8 cellular contexts compared by ENCODE assay signal in the genomic region with DNA sequence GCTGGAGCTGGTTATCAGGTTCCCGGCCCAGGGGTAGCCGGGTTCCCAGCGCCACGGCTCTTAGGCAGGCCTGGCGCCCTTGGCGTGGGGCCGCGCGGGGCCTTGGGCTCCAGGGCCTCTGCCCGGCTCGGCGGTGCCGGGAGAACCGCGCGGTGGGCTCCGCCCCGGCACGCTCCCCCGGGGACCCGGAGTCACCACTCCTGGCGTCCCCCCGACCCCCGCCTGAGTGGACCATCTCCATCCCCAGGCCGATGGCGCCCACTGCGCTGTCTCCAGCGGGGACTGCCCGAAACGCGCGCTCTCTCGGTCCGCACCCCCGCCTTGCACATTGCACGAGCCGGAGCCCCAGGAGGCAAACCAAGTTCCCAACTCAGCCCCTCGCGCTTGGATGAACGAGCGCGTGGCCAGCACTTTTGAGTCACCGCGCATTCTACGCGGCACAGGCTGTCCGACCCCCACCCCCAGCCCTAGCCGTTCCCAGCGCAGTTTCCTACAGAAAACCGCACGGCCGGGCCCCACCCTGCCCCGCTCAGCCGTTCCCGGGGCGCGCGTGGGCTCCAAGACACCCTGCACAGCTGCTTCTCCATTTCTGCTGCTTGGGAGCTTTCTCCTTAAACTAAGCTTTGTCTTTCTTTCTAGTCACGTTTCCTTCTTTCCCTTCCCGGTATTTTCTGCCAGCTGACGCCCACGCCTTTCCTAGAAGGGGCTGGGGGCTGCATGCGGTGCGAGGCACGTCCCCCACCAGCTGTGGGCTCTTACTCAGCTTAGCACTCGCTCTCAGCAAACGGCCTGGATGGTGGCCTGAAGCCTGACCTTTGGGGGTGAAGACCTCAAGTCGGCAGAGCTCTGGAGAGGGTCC. TPM values are rescaled to one million over a fixed set of nuclear protein-coding genes. Genes with fewer than 3 reads are reported as not detected.
DNase-seq lines count a peak whose midpoint lies in the region; ATAC-seq and TF ChIP-seq lines count a peak whose summit lies in the region.

No MANE protein-coding gene starts in this region.

- H3K27me3 ChIP-seq in adrenal gland (no peaks in the 10 kb centered on the region), smooth muscle cell (ENCODE audit: low read depth) (no peaks in the 10 kb centered on the region)

- H3K4me3 ChIP-seq in adrenal gland: peak overlapping the region in 3 of 4 donors; percentile 60 to 97 (median 85)
- peak overlapping the region; percentile 79 for H3K4me3 ChIP-seq in iPS-18c (ENCODE audit: insufficient read depth, low read depth, low read length)
- peak overlapping the region; percentile 91 for H3K4me3 ChIP-seq in smooth muscle cell

- TF ChIP-seq CTCF in adrenal gland (IDR thresholded peaks at IDR 0.05): no peak
- no peak for TF ChIP-seq CTCF in smooth muscle cell (IDR thresholded peaks at IDR 0.05; ENCODE audit: borderline replicate concordance, insufficient read depth, poor library complexity, severe bottlenecking)

- peak overlapping the region; percentile 93 for H3K4me2 ChIP-seq in smooth muscle cell

- intact Hi-C loops in adrenal gland (cut with DNase I): no loop called here

- peak overlapping the region; percentile 74 to 97 (median 79) for H3K27ac ChIP-seq in adrenal gland
- H3K27ac ChIP-seq in smooth muscle cell (ENCODE audit: low read depth): no peak overlapping the region

- H3K36me3 ChIP-seq in adrenal gland (replicated peaks in 1 of 2) (no peaks in the 10 kb centered on the region), smooth muscle cell (ENCODE audit: low read depth) (no peaks in the 10 kb centered on the region)

- H4K20me1 ChIP-seq in smooth muscle cell (ENCODE audit: low read depth): no peaks in the 10 kb centered on the region

- TF ChIP-seq POLR2A in adrenal gland (IDR thresholded peaks at IDR 0.05): peak; percentile 20 to 49

- peak; percentile 68 for DNase-seq in NCI-H748 (lab: John Stamatoyannopoulos, UW; ENCODE audit: unreplicated experiment)
- no peak for DNase-seq in NCI-H748 treated with DMSO at 0.1 percent for 48 hours (lab: John Stamatoyannopoulos, UW)
- peak; percentile 45 to 77 (median 69) for DNase-seq in adrenal gland
- peak; percentile 59 for DNase-seq in smooth muscle cell (lab: John Stamatoyannopoulos, UW; ENCODE audit: unreplicated experiment)

- ATAC-seq in HG02938 (IDR thresholded peaks at IDR 0.05; ENCODE audit: unreplicated experiment) (peak; percentile 30), GM19324 (IDR thresholded peaks at IDR 0.05; ENCODE audit: low FRiP score, unreplicated experiment) (no peak)

- peak overlapping the region; percentile 94 for H2AFZ ChIP-seq in smooth muscle cell (ENCODE audit: low read depth)

- H3F3A ChIP-seq in smooth muscle cell (ENCODE audit: low read depth): no peaks in the 10 kb centered on the region

- 2 to 6% (median 4%) methylated on average over 22 to 68 of the region's 68 CpGs for WGBS in adrenal gland, 4 donors
- 10% methylated on average over 38 of the region's 68 CpGs for WGBS in smooth muscle cell (ENCODE audit: low lambda C conversion rate)

- no peaks in the 10 kb centered on the region for H3K9me3 ChIP-seq in adrenal gland (replicated peaks in 1 of 3)
- peaks cover 2% of the 10 kb centered on the region for H3K9me3 ChIP-seq in iPS-18c (ENCODE audit: control insufficient read depth, insufficient read depth, low read length)
- no peaks in the 10 kb centered on the region for H3K9me3 ChIP-seq in smooth muscle cell (replicated peaks; ENCODE audit: low read depth)

- H3K4me1 ChIP-seq in adrenal gland (replicated peaks in 1 of 2) (peaks cover 12 to 32% of the 10 kb centered on the region in 2 donors), smooth muscle cell (ENCODE audit: low read depth) (peaks cover 6% of the 10 kb centered on the region)

- H3K9ac ChIP-seq in smooth muscle cell (ENCODE audit: low read depth): peak overlapping the region; percentile 46

- H3K79me2 ChIP-seq in smooth muscle cell (ENCODE audit: low read depth): peaks cover 19% of the 10 kb centered on the region

TF ChIP-seq in PFSK-1, 5 proteins besides CTCF, POLR2A, EP300 and RAD21:
- TF ChIP-seq SIN3A (IDR thresholded peaks at IDR 0.05; ENCODE audit: borderline replicate concordance, insufficient read depth, low read length) (no peak), TAF1 (IDR thresholded peaks at IDR 0.05; ENCODE audit: borderline replicate concordance, insufficient read depth, low read length) (peak; percentile 71; the same call in 1 of the 2 replicates), POLR2AphosphoS5 (IDR thresholded peaks at IDR 0.05; ENCODE audit: low read depth, low read length) (0 out of 2 replicates have a peak, but pooled peaks have one; percentile 55), FOXP2 (optimal IDR thresholded peaks at IDR 0.05; ENCODE audit: borderline replicate concordance, extremely low read depth, extremely low read length, insufficient read depth) (no peak)
- TF ChIP-seq, protein P1, sequence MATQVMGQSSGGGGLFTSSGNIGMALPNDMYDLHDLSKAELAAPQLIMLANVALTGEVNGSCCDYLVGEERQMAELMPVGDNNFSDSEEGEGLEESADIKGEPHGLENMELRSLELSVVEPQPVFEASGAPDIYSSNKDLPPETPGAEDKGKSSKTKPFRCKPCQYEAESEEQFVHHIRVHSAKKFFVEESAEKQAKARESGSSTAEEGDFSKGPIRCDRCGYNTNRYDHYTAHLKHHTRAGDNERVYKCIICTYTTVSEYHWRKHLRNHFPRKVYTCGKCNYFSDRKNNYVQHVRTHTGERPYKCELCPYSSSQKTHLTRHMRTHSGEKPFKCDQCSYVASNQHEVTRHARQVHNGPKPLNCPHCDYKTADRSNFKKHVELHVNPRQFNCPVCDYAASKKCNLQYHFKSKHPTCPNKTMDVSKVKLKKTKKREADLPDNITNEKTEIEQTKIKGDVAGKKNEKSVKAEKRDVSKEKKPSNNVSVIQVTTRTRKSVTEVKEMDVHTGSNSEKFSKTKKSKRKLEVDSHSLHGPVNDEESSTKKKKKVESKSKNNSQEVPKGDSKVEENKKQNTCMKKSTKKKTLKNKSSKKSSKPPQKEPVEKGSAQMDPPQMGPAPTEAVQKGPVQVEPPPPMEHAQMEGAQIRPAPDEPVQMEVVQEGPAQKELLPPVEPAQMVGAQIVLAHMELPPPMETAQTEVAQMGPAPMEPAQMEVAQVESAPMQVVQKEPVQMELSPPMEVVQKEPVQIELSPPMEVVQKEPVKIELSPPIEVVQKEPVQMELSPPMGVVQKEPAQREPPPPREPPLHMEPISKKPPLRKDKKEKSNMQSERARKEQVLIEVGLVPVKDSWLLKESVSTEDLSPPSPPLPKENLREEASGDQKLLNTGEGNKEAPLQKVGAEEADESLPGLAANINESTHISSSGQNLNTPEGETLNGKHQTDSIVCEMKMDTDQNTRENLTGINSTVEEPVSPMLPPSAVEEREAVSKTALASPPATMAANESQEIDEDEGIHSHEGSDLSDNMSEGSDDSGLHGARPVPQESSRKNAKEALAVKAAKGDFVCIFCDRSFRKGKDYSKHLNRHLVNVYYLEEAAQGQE (IDR thresholded peaks at IDR 0.05; ENCODE audit: insufficient read depth in 1 of 2, low read depth in 2 of 2, low read length in 2 of 2): 0 out of 4 replicates have a peak, but pooled peaks of 1 of the 2 experiments have one; percentile 52

RNA-seq across cellular contexts. Expression of a gene that starts 0.7 kb away (rescaled TPM):
- 107 TPM for polyA plus RNA-seq in PFSK-1 (2012; ENCODE audit: insufficient read length, low read depth)
- 100 to 1,000 TPM in 5 of 8 donors, 10 to 100 TPM in 3; 93.1 to 220 (median 110) TPM for total RNA-seq in adrenal gland
- polyA plus RNA-seq in adrenal gland: 10 to 100 TPM; 39.2 to 60.1 (median 56.3) TPM
- 54.3 and 76.5 TPM in 2 replicates for total RNA-seq in smooth muscle cell
- polyA plus RNA-seq in smooth muscle cell: 171 and 181 TPM in 2 replicates

RNA-seq across cellular contexts. Expression of a gene that starts 14.4 kb away (rescaled TPM):
- 270 TPM for polyA plus RNA-seq in PFSK-1 (2012; ENCODE audit: insufficient read length, low read depth)
- total RNA-seq in adrenal gland: 100 to 1,000 TPM in 3 of 8 donors, 10 to 100 TPM in 5; 38.5 to 115 (median 79.1) TPM
- 10 to 100 TPM; 28.6 to 98.5 (median 71.4) TPM for polyA plus RNA-seq in adrenal gland
- total RNA-seq in smooth muscle cell: 32.2 and 35.8 TPM in 2 replicates
- polyA plus RNA-seq in smooth muscle cell: 25.1 and 31.8 TPM in 2 replicates
